In the genomic region with DNA sequence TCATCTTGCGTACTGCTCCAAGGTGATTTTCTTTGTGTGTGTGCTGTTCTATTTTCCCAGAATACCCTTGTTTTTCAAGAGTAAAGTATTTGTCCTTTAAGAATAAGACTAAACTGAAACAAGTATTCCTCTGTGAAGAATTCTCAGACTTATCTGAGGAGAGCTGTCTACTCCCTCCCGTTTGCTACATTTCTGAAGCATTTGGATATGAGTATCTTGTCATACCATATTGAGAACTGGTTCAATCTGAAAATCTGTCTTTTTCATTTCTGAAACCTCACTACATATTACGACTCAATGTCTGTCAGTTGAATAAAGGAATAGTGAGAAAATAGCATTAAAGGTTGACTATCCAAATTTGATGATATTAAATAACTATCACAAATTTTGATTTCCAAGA, we compare ENCODE assay signal across 25 cellular contexts.
"Had no signal": no experiment of that assay in that cellular context is flagged by ENCODE, and none has a peak within 500 bp of the region (broad histone marks: within the 10 kb centered on the region; RNA-seq: fewer than 3 reads in every experiment).

No MANE protein-coding gene starts in this region.

- DNase-seq: colonic mucosa; cortex of kidney; effector CD8-positive, alpha-beta T cell; effector memory CD8-positive, alpha-beta T cell; endodermal cell; erythroblast; esophagus squamous epithelium; foreskin keratinocyte; heart right ventricle; hippocampal formation; left cardiac atrium; left lung; left ventricle myocardium superior; lower lobe of right lung; mesenchymal stem cell; mucosa of descending colon; naive B cell had no signal

- H3K27ac ChIP-seq: colonic mucosa, epithelial cell of prostate, esophagus squamous epithelium, foreskin keratinocyte, heart right ventricle, left lung, lower lobe of right lung had no signal

- H3K36me3 ChIP-seq: colonic mucosa, esophagus squamous epithelium, gastroesophageal sphincter, heart right ventricle, left lung, lower lobe of right lung had no signal

- H3K27me3 Mint-ChIP-seq: dendritic cell treated with granulocyte-macrophage colony-stimulating factor and Interleukin-4, amounts not matched to agents 40 ng/mL and 50 ng/mL, for 4 days had no signal

- FAIRE-seq: endometrium, islet of Langerhans, keratinocyte had no signal

- ATAC-seq: effector memory CD8-positive, alpha-beta T cell; esophagus mucosa; foreskin keratinocyte; heart right ventricle; left cardiac atrium; left ventricle myocardium superior; mucosa of descending colon had no signal

- H3K9me3 ChIP-seq: colonic mucosa, esophagus squamous epithelium, gastroesophageal sphincter, heart right ventricle, left lung, lower lobe of right lung, mucosa of descending colon had no signal

- H3K4me1 ChIP-seq: colonic mucosa, esophagus squamous epithelium, heart right ventricle, left lung, lower lobe of right lung had no signal

- H3K4me1 Mint-ChIP-seq: endodermal cell, mesothelial cell of epicardium, naive B cell had no signal

- H3K4me3 Mint-ChIP-seq: dendritic cell treated with granulocyte-macrophage colony-stimulating factor and Interleukin-4, amounts not matched to agents 40 ng/mL and 50 ng/mL, for 4 days; effector memory CD8-positive, alpha-beta T cell; endodermal cell; mesothelial cell of epicardium; naive B cell had no signal

- H3K36me3 Mint-ChIP-seq: mesothelial cell of epicardium had no signal

- H3K4me3 ChIP-seq: colonic mucosa, esophagus squamous epithelium, gastroesophageal sphincter, heart right ventricle, left lung, lower lobe of right lung, mucosa of descending colon had no signal

- H3K27me3 ChIP-seq: colonic mucosa, foreskin keratinocyte, gastroesophageal sphincter, left lung had no signal

- H3K27ac Mint-ChIP-seq: dendritic cell treated with granulocyte-macrophage colony-stimulating factor and Interleukin-4, amounts not matched to agents 40 ng/mL and 50 ng/mL, for 4 days; effector memory CD8-positive, alpha-beta T cell; endodermal cell; mesothelial cell of epicardium; naive B cell had no signal

- H3K9me3 Mint-ChIP-seq: dendritic cell treated with granulocyte-macrophage colony-stimulating factor and Interleukin-4, amounts not matched to agents 40 ng/mL and 50 ng/mL, for 4 days had no signal
